ENCODE assay signal across 8 cellular contexts in the genomic region with DNA sequence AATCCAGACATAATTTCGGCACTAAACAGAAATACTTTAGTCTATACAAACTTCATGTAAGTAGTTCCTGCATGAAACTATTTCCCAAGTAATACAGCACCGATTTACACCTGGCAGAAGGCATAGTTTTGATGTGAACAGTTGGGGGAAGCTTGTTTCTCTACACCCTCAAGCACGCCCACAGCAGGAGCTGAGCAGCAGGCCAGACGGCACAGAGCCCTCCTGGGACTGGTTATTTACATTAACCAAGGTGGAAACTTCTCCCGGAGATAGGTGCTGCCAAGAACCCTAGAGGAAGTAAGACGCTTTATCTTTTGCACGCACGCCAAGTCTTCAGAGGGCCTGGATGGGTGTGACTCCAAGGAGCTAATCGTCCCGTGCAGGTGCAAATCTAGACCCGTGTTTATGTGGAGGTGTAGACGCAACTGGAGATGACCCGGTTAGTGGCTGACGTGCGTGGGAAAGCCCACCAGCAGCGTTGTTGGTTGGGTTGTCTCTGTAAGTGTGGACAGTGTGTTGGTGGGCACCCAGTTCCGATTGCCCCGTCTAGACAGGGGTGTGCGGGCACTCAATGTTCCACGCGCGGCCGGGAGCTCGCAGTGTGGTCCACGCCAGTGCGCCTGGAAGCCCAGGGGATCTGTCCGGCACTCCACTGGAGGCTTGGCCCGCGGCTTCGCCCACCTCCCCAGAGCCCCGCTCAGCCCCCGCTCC. TPM values are rescaled to one million over a fixed set of nuclear protein-coding genes. Genes with fewer than 3 reads are reported as not detected.
DNase-seq lines count a peak whose midpoint lies in the region; ATAC-seq and TF ChIP-seq lines count a peak whose summit lies in the region.

No MANE protein-coding gene starts in this region.

- DNase-seq in AG04450 (ENCODE audit: low read depth, low spot score) (no peak), NCI-H774 (lab: John Stamatoyannopoulos, UW) (peak; percentile 38), mucosa of gallbladder (ENCODE audit: low spot score) (peak; percentile 89)
- DNase-seq in activated CD8-positive, alpha-beta memory T cell treated with anti-CD3 and anti-CD28 coated beads, Interleukin-2, amount 10 ng/mL, durations not matched to agents 7 days and 5 days: peak; percentile 63
- DNase-seq in stimulated activated CD8-positive, alpha-beta memory T cell treated with anti-CD3 and anti-CD28 coated beads, Interleukin-7, amount 100 ng/mL, for 4 hours (ENCODE audit: low read depth in 2 of 2): peak; percentile 47 to 49

- peak overlapping the region; percentile 87 for H3K27ac Mint-ChIP-seq in activated CD8-positive, alpha-beta memory T cell treated with anti-CD3 and anti-CD28 coated beads, Interleukin-2, amount 10 ng/mL, durations not matched to agents 7 days and 5 days

- H3K27me3 Mint-ChIP-seq in activated CD8-positive, alpha-beta memory T cell treated with anti-CD3 and anti-CD28 coated beads, Interleukin-2, amount 10 ng/mL, durations not matched to agents 7 days and 5 days: no peaks in the 10 kb centered on the region

- H3K4me1 Mint-ChIP-seq in activated CD8-positive, alpha-beta memory T cell treated with anti-CD3 and anti-CD28 coated beads, Interleukin-2, amount 10 ng/mL, durations not matched to agents 7 days and 5 days: peaks cover 24% of the 10 kb centered on the region

- TF ChIP-seq CTCF in AG04450 (IDR thresholded peaks at IDR 0.05; ENCODE audit: low read depth, low read length): no peak

- H3K4me3 ChIP-seq in AG04450 (ENCODE audit: low read depth, low read length) (peak overlapping the region; percentile 68), endocrine pancreas (ENCODE audit: control insufficient read depth, insufficient read depth, low read length) (peak overlapping the region; percentile 41)

- peaks cover 5% of the 10 kb centered on the region for H3K4me1 ChIP-seq in endocrine pancreas (ENCODE audit: control insufficient read depth, insufficient read depth, low read length)

- POLR2A ChIA-PET in AG04450 (lab: Yijun Ruan, JAX): interaction anchor here (1.0 to 1.4 kb wide), 4 partner anchors 54 to 655 kb away, joined by 3 to 5 read pairs (median 4); a partner anchor contains a TSS

- H3K27me3 ChIP-seq in AG04450 (ENCODE audit: control insufficient read depth, insufficient read depth, low read length) (no peaks in the 10 kb centered on the region), endocrine pancreas (ENCODE audit: control insufficient read depth, insufficient read depth, low read length) (no peaks in the 10 kb centered on the region)

- ATAC-seq in GM18907 (IDR thresholded peaks at IDR 0.05; ENCODE audit: unreplicated experiment): peak; percentile 73
- ATAC-seq in HG03139 (IDR thresholded peaks at IDR 0.05; ENCODE audit: unreplicated experiment): peak; percentile 65
- peak; percentile 27 for ATAC-seq in activated CD8-positive, alpha-beta memory T cell treated with anti-CD3 and anti-CD28 coated beads, Interleukin-2, amount 10 ng/mL, durations not matched to agents 7 days and 5 days

- H3K27ac ChIP-seq in AG04450 (ENCODE audit: low read depth, low read length): no peak overlapping the region

- no peaks in the 10 kb centered on the region for H3K36me3 ChIP-seq in endocrine pancreas (ENCODE audit: control insufficient read depth, insufficient read depth, low read length)

- peak overlapping the region; percentile 84 for H3K4me3 Mint-ChIP-seq in activated CD8-positive, alpha-beta memory T cell treated with anti-CD3 and anti-CD28 coated beads, Interleukin-2, amount 10 ng/mL, durations not matched to agents 7 days and 5 days

- H3K9me3 Mint-ChIP-seq in activated CD8-positive, alpha-beta memory T cell treated with anti-CD3 and anti-CD28 coated beads, Interleukin-2, amount 10 ng/mL, durations not matched to agents 7 days and 5 days (ENCODE audit: low read depth): no peaks in the 10 kb centered on the region

- H3K36me3 Mint-ChIP-seq in activated CD8-positive, alpha-beta memory T cell treated with anti-CD3 and anti-CD28 coated beads, Interleukin-2, amount 10 ng/mL, durations not matched to agents 7 days and 5 days: no peaks in the 10 kb centered on the region

- CTCF ChIA-PET in AG04450 (lab: Charles Lee): interaction anchor here (0.9 kb wide), 1 partner anchor 74 kb away, joined by 3 read pairs; no protein-coding TSS in a partner anchor
- CTCF ChIA-PET in activated CD8-positive, alpha-beta memory T cell treated with anti-CD3 and anti-CD28 coated beads, Interleukin-2, amount 10 ng/mL, durations not matched to agents 7 days and 5 days (lab: Charles Lee): interaction anchor here (1.1 to 2.3 kb wide), 6 partner anchors 20 to 78 kb away, joined by 3 to 9 read pairs (median 6); a partner anchor contains a TSS

- H3K9ac ChIP-seq in endocrine pancreas (ENCODE audit: control insufficient read depth, insufficient read depth, low read length): peak overlapping the region; percentile 70

- H3K9me3 ChIP-seq in AG04450 (ENCODE audit: control insufficient read depth, insufficient read depth, low read length) (peaks cover 5% of the 10 kb centered on the region; the same call in 1 of the 2 replicates), endocrine pancreas (ENCODE audit: control insufficient read depth, low read length) (no peaks in the 10 kb centered on the region)

RNA-seq across cellular contexts. Expression of a gene that starts 0.8 kb away (rescaled TPM):
- 22.0 and 26.5 TPM in 2 replicates for polyA plus RNA-seq in AG04450 (2011; rRNA removed)
- 57.8 and 69.6 TPM in 2 replicates for polyA minus RNA-seq in AG04450 (2011; rRNA and poly(A)+ RNA removed)
- total RNA-seq in activated CD8-positive, alpha-beta memory T cell treated with anti-CD3 and anti-CD28 coated beads, Interleukin-2, amount 10 ng/mL, durations not matched to agents 7 days and 5 days: 1 to 10 TPM; 6.4 to 6.8 TPM
- 48.9 TPM for total RNA-seq in mucosa of gallbladder

RNA-seq across cellular contexts. Expression of a gene that starts 53.9 kb away (rescaled TPM):
- 376 and 389 TPM in 2 replicates for polyA plus RNA-seq in AG04450 (2011; rRNA removed)
- 147 and 148 TPM in 2 replicates for polyA minus RNA-seq in AG04450 (2011; rRNA and poly(A)+ RNA removed)
- 1 to 10 TPM; 1.1 to 3.7 TPM for total RNA-seq in activated CD8-positive, alpha-beta memory T cell treated with anti-CD3 and anti-CD28 coated beads, Interleukin-2, amount 10 ng/mL, durations not matched to agents 7 days and 5 days
- 51.0 TPM for total RNA-seq in mucosa of gallbladder

RNA-seq across cellular contexts. Expression of a gene that starts 55.8 kb away (rescaled TPM):
- 11.0 and 14.1 TPM in 2 replicates for polyA plus RNA-seq in AG04450 (2011; rRNA removed)
- polyA minus RNA-seq in AG04450 (2011; rRNA and poly(A)+ RNA removed): 15.4 and 20.4 TPM in 2 replicates
- total RNA-seq in activated CD8-positive, alpha-beta memory T cell treated with anti-CD3 and anti-CD28 coated beads, Interleukin-2, amount 10 ng/mL, durations not matched to agents 7 days and 5 days: 1 to 10 TPM; 3.7 to 6.3 TPM
- 8.9 TPM for total RNA-seq in mucosa of gallbladder

Comparison
In these comparisons a context has a peak if more than half of its experiments do, and no peak if none do; other contexts are left out.
1. RNA of a gene that starts 53.9 kb away (total RNA-seq): 51.0 TPM in mucosa of gallbladder (single experiment); 1.1 to 3.7 TPM in activated CD8-positive, alpha-beta memory T cell treated with anti-CD3 and anti-CD28 coated beads, Interleukin-2, amount 10 ng/mL, durations not matched to agents 7 days and 5 days; every median in the first group is over 10 times any median in the second.
2. Peak in every context shown above with its lines, with median percentiles within 50 percentile points of each other: ATAC-seq.